Comparison of ENCODE assay signal across 16 cellular contexts in the genomic region with DNA sequence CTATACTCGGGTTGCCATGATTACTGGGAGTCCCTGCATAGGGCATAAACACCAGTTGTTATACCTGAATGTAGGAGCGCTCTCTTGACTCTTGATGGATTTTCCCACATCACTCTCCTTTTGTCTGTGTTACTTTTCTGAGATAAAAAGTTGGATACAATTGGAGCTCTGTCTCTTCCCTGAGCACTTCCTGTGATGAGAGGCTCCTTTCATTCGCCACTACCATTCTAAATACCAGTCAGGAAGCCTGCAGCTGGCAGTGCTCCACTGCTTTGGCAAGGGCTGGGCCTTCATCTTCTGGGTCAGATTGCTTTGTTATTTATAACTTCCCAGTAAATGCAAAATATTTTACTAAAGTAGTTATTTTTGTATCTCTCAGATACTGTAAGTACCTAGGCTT. TPM values are rescaled to one million over a fixed set of nuclear protein-coding genes. Genes with fewer than 3 reads are reported as not detected.
DNase-seq lines count a peak whose midpoint lies in the region; ATAC-seq lines count a peak whose summit lies in the region.
"Had no signal": no experiment of that assay in that cellular context is flagged by ENCODE, and none has a peak within 500 bp of the region (broad histone marks: within the 10 kb centered on the region; RNA-seq: fewer than 3 reads in every experiment).

No MANE protein-coding gene starts in this region.

- peak; percentile 36 for DNase-seq in HT1080 (ENCODE audit: low read depth)
- peak; percentile 91 for DNase-seq in SK-MEL-5 (ENCODE audit: low read depth, low spot score)
- DNase-seq in head of caudate nucleus = peak in 41 of 42 donors; percentile 17 to 83 (median 61)
- DNase-seq in putamen (ENCODE audit: low spot score) = peak; percentile 66
- DNase-seq in NCI-H524 (lab: John Stamatoyannopoulos, UW) = no peak
- no peak for DNase-seq in GM03348 (ENCODE audit: low spot score)
- DNase-seq: activated CD8-positive, alpha-beta memory T cell treated with anti-CD3 and anti-CD28 coated beads for 24 hours; cortex of kidney; DMS79 treated with DMSO at 0.1 percent for 48 hours; kidney glomerular epithelial cell; NCI-H1694; NCI-H748 treated with DMSO at 0.1 percent for 48 hours; stomach; T-cell had no signal

- no peak for ATAC-seq in HG03139 (IDR thresholded peaks at IDR 0.05; ENCODE audit: unreplicated experiment)
- ATAC-seq: T-cell, WTC11 had no signal

- intact Hi-C loops in head of caudate nucleus (cut with DNase I) = no loop called here

- in situ Hi-C loops in SK-MEL-5 (cut with HindIII; ENCODE audit: low pct_unique_long_range_greater_than_20kb, low sequenced_read_pairs) = no loop called here

RNA-seq across cellular contexts. Expression of gene TCEANC, which starts 13.9 kb away (rescaled TPM):
- total RNA-seq in HT1080 (2014; rRNA removed; shearing (Covaris generic)) = 0.29 and 0.77 TPM in 2 replicates
- 0.71 and 0.81 TPM in 2 replicates for polyA plus RNA-seq in HT1080 (2015; cell fraction: cytosol; rRNA removed)
- polyA plus RNA-seq in HT1080 (2015; cell fraction: nucleus; rRNA removed) = 0.63 and 1.3 TPM in 2 replicates
- total RNA-seq in SK-MEL-5 (2014; rRNA removed; shearing (Covaris generic)) = 4.1 and 5.4 TPM in 2 replicates
- polyA plus RNA-seq in SK-MEL-5 (2015; cell fraction: cytosol; rRNA removed) = 1.5 and 2.7 TPM in 2 replicates
- 9.6 and 12.0 TPM in 2 replicates for polyA plus RNA-seq in SK-MEL-5 (2015; cell fraction: nucleus; rRNA removed)

RNA-seq across cellular contexts. Expression of gene RAB9A, which starts 22.1 kb away (rescaled TPM):
- 15.9 and 17.1 TPM in 2 replicates for total RNA-seq in HT1080 (2014; rRNA removed; shearing (Covaris generic))
- polyA plus RNA-seq in HT1080 (2015; cell fraction: cytosol; rRNA removed) = 21.9 and 26.0 TPM in 2 replicates
- polyA plus RNA-seq in HT1080 (2015; cell fraction: nucleus; rRNA removed) = 11.4 and 12.9 TPM in 2 replicates
- total RNA-seq in SK-MEL-5 (2014; rRNA removed; shearing (Covaris generic)) = 69.0 and 73.4 TPM in 2 replicates
- 38.3 and 42.2 TPM in 2 replicates for polyA plus RNA-seq in SK-MEL-5 (2015; cell fraction: cytosol; rRNA removed)
- 14.6 and 18.3 TPM in 2 replicates for polyA plus RNA-seq in SK-MEL-5 (2015; cell fraction: nucleus; rRNA removed)

Comparison
In these comparisons a context has a peak if more than half of its experiments do, and no peak if none do; other contexts are left out.
1. DNase-seq: peak in HT1080 (single experiment), SK-MEL-5 (single experiment), head of caudate nucleus (41 of 42) and putamen (single experiment); none in NCI-H524 (0 of 2) and GM03348 (single experiment).